ENCODE assay signal across 1 cellular context in the genomic region with DNA sequence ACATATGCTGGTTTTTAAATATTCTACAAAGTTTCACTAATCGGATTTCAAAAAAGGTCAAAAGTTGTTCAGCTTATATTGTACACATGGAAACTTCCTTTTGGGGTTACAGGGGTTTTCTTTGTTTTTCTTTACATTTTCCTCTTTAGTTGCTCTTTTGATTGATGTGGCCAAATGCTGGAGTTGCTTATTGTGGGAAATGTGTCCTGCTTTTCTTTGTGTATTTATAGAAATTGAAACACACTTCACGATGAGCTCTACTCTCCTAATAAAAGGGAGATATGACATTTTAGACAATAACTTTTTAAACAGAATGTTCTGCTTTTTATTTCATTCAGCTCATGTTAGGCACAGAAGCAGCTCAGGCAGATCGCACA.
TF ChIP-seq lines count a peak whose summit lies in the region.

No MANE protein-coding gene starts in this region.

TF ChIP-seq in K562, 482 proteins besides CTCF, POLR2A, EP300 and RAD21:
- TF ChIP-seq FOXA1 (IDR thresholded peaks at IDR 0.05; ENCODE audit: borderline replicate concordance): no peak
- no peak for TF ChIP-seq SMARCC2 (IDR thresholded peaks at IDR 0.05; ENCODE audit: low read depth)
- TF ChIP-seq ZNF57 (CRISPR knock-in tag; IDR thresholded peaks at IDR 0.05): no peak
- TF ChIP-seq SP1 (CRISPR knock-in tag; IDR thresholded peaks at IDR 0.05): no peak
- no peak for TF ChIP-seq ZNF584 (CRISPR knock-in tag; IDR thresholded peaks at IDR 0.05; ENCODE audit: low read depth)
- no peak for TF ChIP-seq HDAC1 (IDR thresholded peaks at IDR 0.05)
- TF ChIP-seq, protein P1, sequence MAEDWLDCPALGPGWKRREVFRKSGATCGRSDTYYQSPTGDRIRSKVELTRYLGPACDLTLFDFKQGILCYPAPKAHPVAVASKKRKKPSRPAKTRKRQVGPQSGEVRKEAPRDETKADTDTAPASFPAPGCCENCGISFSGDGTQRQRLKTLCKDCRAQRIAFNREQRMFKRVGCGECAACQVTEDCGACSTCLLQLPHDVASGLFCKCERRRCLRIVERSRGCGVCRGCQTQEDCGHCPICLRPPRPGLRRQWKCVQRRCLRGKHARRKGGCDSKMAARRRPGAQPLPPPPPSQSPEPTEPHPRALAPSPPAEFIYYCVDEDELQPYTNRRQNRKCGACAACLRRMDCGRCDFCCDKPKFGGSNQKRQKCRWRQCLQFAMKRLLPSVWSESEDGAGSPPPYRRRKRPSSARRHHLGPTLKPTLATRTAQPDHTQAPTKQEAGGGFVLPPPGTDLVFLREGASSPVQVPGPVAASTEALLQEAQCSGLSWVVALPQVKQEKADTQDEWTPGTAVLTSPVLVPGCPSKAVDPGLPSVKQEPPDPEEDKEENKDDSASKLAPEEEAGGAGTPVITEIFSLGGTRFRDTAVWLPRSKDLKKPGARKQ (CRISPR knock-in tag; IDR thresholded peaks at IDR 0.05): no peak
- TF ChIP-seq, protein P2, sequence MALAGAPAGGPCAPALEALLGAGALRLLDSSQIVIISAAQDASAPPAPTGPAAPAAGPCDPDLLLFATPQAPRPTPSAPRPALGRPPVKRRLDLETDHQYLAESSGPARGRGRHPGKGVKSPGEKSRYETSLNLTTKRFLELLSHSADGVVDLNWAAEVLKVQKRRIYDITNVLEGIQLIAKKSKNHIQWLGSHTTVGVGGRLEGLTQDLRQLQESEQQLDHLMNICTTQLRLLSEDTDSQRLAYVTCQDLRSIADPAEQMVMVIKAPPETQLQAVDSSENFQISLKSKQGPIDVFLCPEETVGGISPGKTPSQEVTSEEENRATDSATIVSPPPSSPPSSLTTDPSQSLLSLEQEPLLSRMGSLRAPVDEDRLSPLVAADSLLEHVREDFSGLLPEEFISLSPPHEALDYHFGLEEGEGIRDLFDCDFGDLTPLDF (CRISPR knock-in tag; IDR thresholded peaks at IDR 0.05): no peak
- TF ChIP-seq CEBPG (CRISPR knock-in tag; IDR thresholded peaks at IDR 0.05): no peak
- no peak for TF ChIP-seq CEBPG (tag; conservative IDR thresholded peaks at IDR 0.05 in 1 of 2, IDR thresholded peaks at IDR 0.05 in 1 of 2)
- TF ChIP-seq FOXA3 (CRISPR knock-in tag; conservative IDR thresholded peaks at IDR 0.05 in 1 of 2, IDR thresholded peaks at IDR 0.05 in 1 of 2): no peak
- no peak for TF ChIP-seq GABPB1 (CRISPR knock-in tag; IDR thresholded peaks at IDR 0.05)
- TF ChIP-seq MIER1 (IDR thresholded peaks at IDR 0.05; ENCODE audit: low read depth): no peak
- TF ChIP-seq, protein P3, sequence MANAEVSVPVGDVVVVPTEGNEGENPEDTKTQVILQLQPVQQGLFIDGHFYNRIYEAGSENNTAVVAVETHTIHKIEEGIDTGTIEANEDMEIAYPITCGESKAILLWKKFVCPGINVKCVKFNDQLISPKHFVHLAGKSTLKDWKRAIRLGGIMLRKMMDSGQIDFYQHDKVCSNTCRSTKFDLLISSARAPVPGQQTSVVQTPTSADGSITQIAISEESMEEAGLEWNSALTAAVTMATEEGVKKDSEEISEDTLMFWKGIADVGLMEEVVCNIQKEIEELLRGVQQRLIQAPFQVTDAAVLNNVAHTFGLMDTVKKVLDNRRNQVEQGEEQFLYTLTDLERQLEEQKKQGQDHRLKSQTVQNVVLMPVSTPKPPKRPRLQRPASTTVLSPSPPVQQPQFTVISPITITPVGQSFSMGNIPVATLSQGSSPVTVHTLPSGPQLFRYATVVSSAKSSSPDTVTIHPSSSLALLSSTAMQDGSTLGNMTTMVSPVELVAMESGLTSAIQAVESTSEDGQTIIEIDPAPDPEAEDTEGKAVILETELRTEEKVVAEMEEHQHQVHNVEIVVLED (CRISPR knock-in tag; IDR thresholded peaks at IDR 0.05): no peak
- TF ChIP-seq CC2D1A (IDR thresholded peaks at IDR 0.05): no peak
- no peak for TF ChIP-seq FUS (optimal IDR thresholded peaks at IDR 0.05; ENCODE audit: low read depth, low read length)
- no peak for TF ChIP-seq ZNF282 (CRISPR knock-in tag; IDR thresholded peaks at IDR 0.05)
